In the genomic region with DNA sequence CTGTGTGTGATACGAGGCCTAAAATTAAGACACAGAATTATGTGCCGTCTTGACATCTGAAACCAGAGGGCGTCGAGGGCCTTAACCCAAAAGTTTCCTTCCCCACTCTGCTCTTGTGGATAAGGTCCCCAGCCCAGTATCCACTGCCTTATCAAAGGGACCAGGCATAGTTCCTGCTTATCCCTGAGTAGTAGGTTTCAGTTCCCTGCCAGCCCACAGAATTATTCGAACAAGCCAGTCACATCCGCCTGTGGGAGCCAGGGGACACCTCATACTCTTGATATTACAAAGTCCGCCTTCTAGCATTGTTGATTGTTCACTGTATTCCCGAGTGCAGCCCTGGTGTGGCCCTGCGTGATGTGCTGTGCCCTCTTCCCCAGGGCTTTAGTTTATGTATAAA, we compare ENCODE assay signal across 2 cellular contexts.
TF ChIP-seq lines count a peak whose summit lies in the region.

No MANE protein-coding gene starts in this region.

TF ChIP-seq in GM12878, 131 proteins besides CTCF, POLR2A, EP300 and RAD21:
- no peak for TF ChIP-seq BMI1 (IDR thresholded peaks at IDR 0.05; ENCODE audit: borderline replicate concordance)
- TF ChIP-seq FOS (IDR thresholded peaks at IDR 0.05; ENCODE audit: borderline replicate concordance, extremely low read depth, insufficient read length), result no peak
- TF ChIP-seq TCF12 (IDR thresholded peaks at IDR 0.05; ENCODE audit: low read depth, low read length), result no peak
- TF ChIP-seq NR2C1 (IDR thresholded peaks at IDR 0.05), result no peak
- no peak for TF ChIP-seq NBN (IDR thresholded peaks at IDR 0.05)
- TF ChIP-seq EGR1 (IDR thresholded peaks at IDR 0.05; ENCODE audit: borderline replicate concordance in 1 of 2, low read depth in 2 of 2, low read length in 2 of 2), result no peak
- no peak for TF ChIP-seq ZNF274 (IDR thresholded peaks at IDR 0.05; ENCODE audit: insufficient read depth, insufficient read length)
- no peak for TF ChIP-seq CHD2 (IDR thresholded peaks at IDR 0.05; ENCODE audit: borderline replicate concordance, low read depth, low read length)
- TF ChIP-seq RUNX3 (IDR thresholded peaks at IDR 0.05; ENCODE audit: low read length), result no peak
- TF ChIP-seq FOXM1 (IDR thresholded peaks at IDR 0.05; ENCODE audit: low read depth, low read length), result no peak

TF ChIP-seq in HepG2, 621 proteins besides CTCF, POLR2A, EP300 and RAD21:
- TF ChIP-seq, protein P1, sequence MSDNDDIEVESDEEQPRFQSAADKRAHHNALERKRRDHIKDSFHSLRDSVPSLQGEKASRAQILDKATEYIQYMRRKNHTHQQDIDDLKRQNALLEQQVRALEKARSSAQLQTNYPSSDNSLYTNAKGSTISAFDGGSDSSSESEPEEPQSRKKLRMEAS (IDR thresholded peaks at IDR 0.05), result no peak
- TF ChIP-seq SCMH1 (CRISPR knock-in tag; IDR thresholded peaks at IDR 0.05; ENCODE audit: borderline replicate concordance) (no peak), SSRP1 (CRISPR knock-in tag; IDR thresholded peaks at IDR 0.05) (no peak), ZNF20 (CRISPR knock-in tag; IDR thresholded peaks at IDR 0.05) (no peak), IRX3 (CRISPR knock-in tag; IDR thresholded peaks at IDR 0.05; ENCODE audit: borderline replicate concordance, low read depth) (no peak), ZNF230 (CRISPR knock-in tag; IDR thresholded peaks at IDR 0.05) (no peak), EED (CRISPR knock-in tag; IDR thresholded peaks at IDR 0.05) (no peak), ZNF205 (CRISPR knock-in tag; IDR thresholded peaks at IDR 0.05) (no peak), POGZ (CRISPR knock-in tag; IDR thresholded peaks at IDR 0.05) (no peak), ZSCAN29 (CRISPR knock-in tag; conservative IDR thresholded peaks at IDR 0.05) (no peak), HMG20B (CRISPR knock-in tag; conservative IDR thresholded peaks at IDR 0.05) (no peak)
- TF ChIP-seq, protein P2, sequence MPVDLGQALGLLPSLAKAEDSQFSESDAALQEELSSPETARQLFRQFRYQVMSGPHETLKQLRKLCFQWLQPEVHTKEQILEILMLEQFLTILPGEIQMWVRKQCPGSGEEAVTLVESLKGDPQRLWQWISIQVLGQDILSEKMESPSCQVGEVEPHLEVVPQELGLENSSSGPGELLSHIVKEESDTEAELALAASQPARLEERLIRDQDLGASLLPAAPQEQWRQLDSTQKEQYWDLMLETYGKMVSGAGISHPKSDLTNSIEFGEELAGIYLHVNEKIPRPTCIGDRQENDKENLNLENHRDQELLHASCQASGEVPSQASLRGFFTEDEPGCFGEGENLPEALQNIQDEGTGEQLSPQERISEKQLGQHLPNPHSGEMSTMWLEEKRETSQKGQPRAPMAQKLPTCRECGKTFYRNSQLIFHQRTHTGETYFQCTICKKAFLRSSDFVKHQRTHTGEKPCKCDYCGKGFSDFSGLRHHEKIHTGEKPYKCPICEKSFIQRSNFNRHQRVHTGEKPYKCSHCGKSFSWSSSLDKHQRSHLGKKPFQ (CRISPR knock-in tag; IDR thresholded peaks at IDR 0.05; ENCODE audit: insufficient replicate concordance), result no peak
- TF ChIP-seq, protein P3, sequence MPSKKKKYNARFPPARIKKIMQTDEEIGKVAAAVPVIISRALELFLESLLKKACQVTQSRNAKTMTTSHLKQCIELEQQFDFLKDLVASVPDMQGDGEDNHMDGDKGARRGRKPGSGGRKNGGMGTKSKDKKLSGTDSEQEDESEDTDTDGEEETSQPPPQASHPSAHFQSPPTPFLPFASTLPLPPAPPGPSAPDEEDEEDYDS (CRISPR knock-in tag; IDR thresholded peaks at IDR 0.05), result no peak
- TF ChIP-seq, protein P4, sequence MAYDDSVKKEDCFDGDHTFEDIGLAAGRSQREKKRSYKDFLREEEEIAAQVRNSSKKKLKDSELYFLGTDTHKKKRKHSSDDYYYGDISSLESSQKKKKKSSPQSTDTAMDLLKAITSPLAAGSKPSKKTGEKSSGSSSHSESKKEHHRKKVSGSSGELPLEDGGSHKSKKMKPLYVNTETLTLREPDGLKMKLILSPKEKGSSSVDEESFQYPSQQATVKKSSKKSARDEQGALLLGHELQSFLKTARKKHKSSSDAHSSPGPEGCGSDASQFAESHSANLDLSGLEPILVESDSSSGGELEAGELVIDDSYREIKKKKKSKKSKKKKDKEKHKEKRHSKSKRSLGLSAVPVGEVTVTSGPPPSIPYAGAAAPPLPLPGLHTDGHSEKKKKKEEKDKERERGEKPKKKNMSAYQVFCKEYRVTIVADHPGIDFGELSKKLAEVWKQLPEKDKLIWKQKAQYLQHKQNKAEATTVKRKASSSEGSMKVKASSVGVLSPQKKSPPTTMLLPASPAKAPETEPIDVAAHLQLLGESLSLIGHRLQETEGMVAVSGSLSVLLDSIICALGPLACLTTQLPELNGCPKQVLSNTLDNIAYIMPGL (CRISPR knock-in tag; IDR thresholded peaks at IDR 0.05; ENCODE audit: borderline replicate concordance in 1 of 2, low read depth in 1 of 2), result no peak
